29 cellular contexts compared by ENCODE assay signal in the genomic region with DNA sequence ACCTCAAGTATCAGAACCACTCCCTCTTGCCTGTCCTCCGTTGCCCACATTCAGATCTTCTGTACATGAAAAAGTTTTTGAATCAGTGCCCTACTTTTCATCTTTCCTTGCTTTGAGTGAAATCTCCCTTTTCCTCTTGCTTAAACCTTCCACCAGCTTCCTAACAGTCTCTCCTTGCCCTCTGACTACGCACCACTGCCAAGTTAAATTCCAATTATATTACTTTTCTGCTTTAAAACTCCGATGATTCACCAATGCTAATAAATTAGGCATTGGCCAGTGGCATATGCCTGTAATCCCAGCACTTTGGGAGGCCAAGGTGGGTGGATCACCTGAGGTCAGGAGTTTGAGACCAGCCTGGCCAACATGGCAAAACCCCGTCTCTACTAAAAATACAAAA. TPM values are rescaled to one million over a fixed set of nuclear protein-coding genes. Genes with fewer than 3 reads are reported as not detected.
DNase-seq lines count a peak whose midpoint lies in the region; ATAC-seq and TF ChIP-seq lines count a peak whose summit lies in the region.
"Had no signal": no experiment of that assay in that cellular context is flagged by ENCODE, and none has a peak within 500 bp of the region (broad histone marks: within the 10 kb centered on the region; RNA-seq: fewer than 3 reads in every experiment).

No MANE protein-coding gene starts in this region.

- H3K4me1 ChIP-seq in SK-N-SH (ENCODE audit: control insufficient read depth in 1 of 2, insufficient read depth in 2 of 2, low read depth in 1 of 2, low read length in 1 of 2) = no peaks in the 10 kb centered on the region
- H3K4me1 ChIP-seq in RWPE2 (ENCODE audit: insufficient read depth, poor library complexity, severe bottlenecking) = peaks cover 16% of the 10 kb centered on the region
- H3K4me1 ChIP-seq in suprapubic skin = no peaks in the 10 kb centered on the region
- H3K4me1 ChIP-seq: left lung, prostate gland had no signal

- TF ChIP-seq EP300 in SK-N-SH (IDR thresholded peaks at IDR 0.05; ENCODE audit: borderline replicate concordance in 1 of 2, low read depth in 1 of 2, low read length in 1 of 2) = no peak
- TF ChIP-seq EP300 in suprapubic skin (IDR thresholded peaks at IDR 0.05) = no peak

- H4K20me1 ChIP-seq in SK-N-SH (ENCODE audit: insufficient read depth) = no peaks in the 10 kb centered on the region
- H4K20me1 ChIP-seq: BLaER1 had no signal

- TF ChIP-seq RAD21 in SK-N-SH (IDR thresholded peaks at IDR 0.05; ENCODE audit: low read length) = no peak

- H3K27me3 ChIP-seq in SK-N-SH (ENCODE audit: insufficient read depth) (no peaks in the 10 kb centered on the region), RWPE2 (ENCODE audit: insufficient read depth, poor library complexity, severe bottlenecking) (no peaks in the 10 kb centered on the region), suprapubic skin (no peaks in the 10 kb centered on the region)
- H3K27me3 ChIP-seq: BLaER1, left lung had no signal

- no peak for TF ChIP-seq POLR2A in suprapubic skin (IDR thresholded peaks at IDR 0.05)

- no peaks in the 10 kb centered on the region for H3K9me2 ChIP-seq in SK-N-SH

- no peak overlapping the region for H3K9ac ChIP-seq in SK-N-SH
- H3K9ac ChIP-seq: BLaER1 had no signal

- WGBS in SK-N-SH (ENCODE audit: low lambda C conversion rate) = 48% methylated on average over 4 of the region's 4 CpGs
- WGBS in suprapubic skin = 65% methylated on average over 4 of the region's 4 CpGs

- H2AFZ ChIP-seq in SK-N-SH (ENCODE audit: low read depth) = 0 out of 2 replicates have a peak overlapping the region, but pooled peaks have one; percentile 13

- no peak overlapping the region for H3K27ac ChIP-seq in SK-N-SH (ENCODE audit: low read depth in 2 of 2, low read length in 1 of 2)
- H3K27ac ChIP-seq in RWPE2 (ENCODE audit: poor library complexity, severe bottlenecking) = peak overlapping the region; percentile 52
- no peak overlapping the region for H3K27ac ChIP-seq in suprapubic skin
- H3K27ac ChIP-seq: 22Rv1, BLaER1, dorsolateral prefrontal cortex, left lung, prostate gland had no signal

- H3F3A ChIP-seq in SK-N-SH (replicated peaks; ENCODE audit: insufficient read depth) = no peaks in the 10 kb centered on the region

- H3K36me3 ChIP-seq in SK-N-SH (replicated peaks in 1 of 2; ENCODE audit: control insufficient read depth in 1 of 2, insufficient read depth in 2 of 2, low read length in 1 of 2) (no peaks in the 10 kb centered on the region), RWPE2 (ENCODE audit: low read depth) (no peaks in the 10 kb centered on the region), suprapubic skin (no peaks in the 10 kb centered on the region)
- H3K36me3 ChIP-seq: BLaER1, left lung, prostate gland had no signal

- DNase-seq in SK-N-SH (no peak), RWPE2 (ENCODE audit: low spot score) (no peak), fibroblast of mammary gland (ENCODE audit: low read depth) (peak; percentile 62), stromal cell of bone marrow (ENCODE audit: low read depth) (peak; percentile 30), SKM-1 (lab: John Stamatoyannopoulos, UW; ENCODE audit: unreplicated experiment) (no peak), suprapubic skin (ENCODE audit: low spot score in 2 of 2) (no peak)
- DNase-seq: activated CD4-positive, alpha-beta T cell treated with anti-CD3 and anti-CD28 coated beads, Interleukin-2, amount 50 U/mL, for 4 hours; activated gamma-delta T cell; amniotic stem cell; Caco-2; central memory CD4-positive, alpha-beta T cell; dorsolateral prefrontal cortex; glutamatergic neuron; left lung; midbrain; NCI-H1694; NCI-H2227 treated with DMSO at 0.1 percent for 48 hours; NCI-H774; nephron progenitor cell; SIG-M5; small intestine; stimulated activated CD4-positive, alpha-beta T cell treated with anti-CD3 and anti-CD28 coated beads, Interleukin-4, amount 100 ng/mL, for 24 hours; T-helper 2 cell had no signal

- CTCF ChIA-PET in SK-N-SH (lab: Yijun Ruan, JAX) = no interaction called here

- no peaks in the 10 kb centered on the region for H3K79me2 ChIP-seq in SK-N-SH (ENCODE audit: insufficient read depth)

- no peaks in the 10 kb centered on the region for H3K9me3 ChIP-seq in SK-N-SH
- H3K9me3 ChIP-seq in RWPE2 (ENCODE audit: severe bottlenecking) = no peaks in the 10 kb centered on the region
- no peaks in the 10 kb centered on the region for H3K9me3 ChIP-seq in suprapubic skin
- H3K9me3 ChIP-seq: BLaER1, Caco-2, left lung, prostate gland had no signal

- H3K4me2 ChIP-seq in SK-N-SH = no peak overlapping the region
- H3K4me2 ChIP-seq: BLaER1 had no signal

- H3K4me3 ChIP-seq in SK-N-SH (ENCODE audit: low read depth in 2 of 2, low read length in 1 of 2) (no peak overlapping the region), RWPE2 (ENCODE audit: severe bottlenecking) (no peak overlapping the region), fibroblast of mammary gland (ENCODE audit: control insufficient read depth, low read depth, low read length) (no peak overlapping the region), suprapubic skin (no peak overlapping the region)
- H3K4me3 ChIP-seq: BLaER1, dorsolateral prefrontal cortex, K562, left lung, prostate gland had no signal

- no peak for ATAC-seq in SK-N-SH treated with all-trans-retinoic acid at 6 μM for 48 hours
- ATAC-seq in RWPE2 (ENCODE audit: low read depth) = peak; percentile 91
- ATAC-seq in HG03175 (IDR thresholded peaks at IDR 0.05; ENCODE audit: unreplicated experiment) = no peak
- ATAC-seq: left lung had no signal

- no peak for TF ChIP-seq CTCF in SK-N-SH (IDR thresholded peaks at IDR 0.05)
- no peak for TF ChIP-seq CTCF in RWPE2 (IDR thresholded peaks at IDR 0.05; ENCODE audit: poor library complexity, severe bottlenecking)
- no peak for TF ChIP-seq CTCF in fibroblast of mammary gland (conservative IDR thresholded peaks at IDR 0.05; ENCODE audit: control insufficient read depth, insufficient read depth, low read depth, low read length)
- TF ChIP-seq CTCF in suprapubic skin (IDR thresholded peaks at IDR 0.05) = no peak

- POLR2A ChIA-PET in SK-N-SH (lab: Yijun Ruan, JAX) = no interaction called here

TF ChIP-seq in SK-N-SH, 30 proteins besides CTCF, POLR2A, EP300 and RAD21:
- no peak for TF ChIP-seq RFX5 (IDR thresholded peaks at IDR 0.05; ENCODE audit: low read length)
- peak; percentile 38; the same call in 1 of the 2 replicates for TF ChIP-seq FOSL2 (IDR thresholded peaks at IDR 0.05; ENCODE audit: borderline replicate concordance, low read depth)

TF ChIP-seq in SK-N-SH treated with all-trans-retinoic acid at 6 μM for 48 hours, 23 proteins besides CTCF, POLR2A, EP300 and RAD21:
- no peak for TF ChIP-seq TCF4 (CRISPR knock-in tag; IDR thresholded peaks at IDR 0.05; ENCODE audit: borderline replicate concordance)
- no peak for TF ChIP-seq ARNTL (CRISPR knock-in tag; IDR thresholded peaks at IDR 0.05; ENCODE audit: borderline replicate concordance, low read depth)
- no peak for TF ChIP-seq SNAI2 (CRISPR knock-in tag; IDR thresholded peaks at IDR 0.05)
- no peak for TF ChIP-seq ZNF70 (CRISPR knock-in tag; IDR thresholded peaks at IDR 0.05)
- TF ChIP-seq ZFP30 (CRISPR knock-in tag; IDR thresholded peaks at IDR 0.05) = no peak
- TF ChIP-seq PPARA (CRISPR knock-in tag; IDR thresholded peaks at IDR 0.05; ENCODE audit: borderline replicate concordance) = no peak
- TF ChIP-seq TOX (CRISPR knock-in tag; IDR thresholded peaks at IDR 0.05; ENCODE audit: borderline replicate concordance) = no peak
- no peak for TF ChIP-seq CSDC2 (CRISPR knock-in tag; IDR thresholded peaks at IDR 0.05)

RNA-seq across cellular contexts. Expression of a gene that starts 30.7 kb away (rescaled TPM):
- 4.1 and 5.0 TPM in 2 replicates for polyA plus RNA-seq in SK-N-SH (2012; rRNA removed)
- polyA plus RNA-seq in SK-N-SH (2012; cell fraction: cytosol; rRNA removed) = 4.9 and 5.8 TPM in 2 replicates
- polyA plus RNA-seq in SK-N-SH (2012; cell fraction: nucleus; rRNA removed) = 6.7 and 9.5 TPM in 2 replicates
- total RNA-seq in suprapubic skin = 1 to 10 TPM; 1.8 to 4.7 (median 2.2) TPM

Comparison
In these comparisons a context has a peak if more than half of its experiments do, and no peak if none do; other contexts are left out.
1. DNase-seq: peak in fibroblast of mammary gland (single experiment) and stromal cell of bone marrow (single experiment); none in SK-N-SH (single experiment), RWPE2 (single experiment), SKM-1 (single experiment) and suprapubic skin (0 of 2).